ENCODE assay signal across 14 cellular contexts in the genomic region with DNA sequence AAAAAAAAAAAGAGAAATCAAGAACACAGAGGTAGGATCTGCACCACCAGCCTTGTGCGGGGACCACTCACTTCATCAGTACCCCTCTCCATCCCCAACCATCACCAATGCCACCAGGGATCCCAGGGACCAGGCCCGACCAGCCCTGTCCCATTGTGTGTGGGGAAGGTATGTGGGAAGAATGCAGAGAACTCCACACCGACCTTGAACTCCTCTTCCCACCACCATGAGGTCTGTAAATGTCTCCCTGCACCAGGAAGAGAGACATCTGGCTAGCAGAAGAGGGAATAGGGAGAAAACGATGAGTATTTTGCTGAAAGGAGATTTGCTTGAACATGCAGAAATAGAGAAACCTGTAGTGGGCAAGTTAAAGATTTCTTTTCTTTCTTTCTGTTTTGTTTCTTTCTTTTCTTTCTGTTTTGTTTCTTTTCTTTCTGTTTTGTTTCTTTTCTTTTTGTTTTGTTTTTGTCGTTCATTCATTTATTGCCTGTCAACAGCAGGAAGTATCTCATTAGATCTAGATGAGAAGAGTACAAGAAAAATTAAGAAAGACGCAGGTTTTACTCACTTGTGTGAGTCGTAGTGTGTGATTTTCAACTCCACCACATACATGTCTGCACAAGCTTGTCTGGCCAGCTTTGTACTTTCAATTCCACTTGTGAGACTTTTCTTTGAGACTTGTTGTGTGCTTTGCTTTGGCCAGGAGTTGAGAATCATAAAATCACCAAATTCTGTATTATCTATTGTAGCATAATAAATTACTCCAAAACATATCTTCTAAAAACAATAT.
DNase-seq lines count a peak whose midpoint lies in the region; ATAC-seq and TF ChIP-seq lines count a peak whose summit lies in the region.
"Had no signal": no experiment of that assay in that cellular context is flagged by ENCODE, and none has a peak within 500 bp of the region (broad histone marks: within the 10 kb centered on the region; RNA-seq: fewer than 3 reads in every experiment).

No MANE protein-coding gene starts in this region.

- ATAC-seq in activated T-cell treated with anti-CD3 and anti-CD28 coated beads, Interleukin-2, amount 50 U/mL, for 72 hours (replicated peaks in 1 of 2): peak; percentile 66 to 74

- 91% methylated on average over 7 of the region's 7 CpGs for WGBS in thymus

- no peaks in the 10 kb centered on the region for H3K36me3 Mint-ChIP-seq in activated T-cell treated with anti-CD3 and anti-CD28 coated beads, Interleukin-2, amount 50 U/mL, for 72 hours (ENCODE audit: insufficient read depth in 2 of 2)
- no peaks in the 10 kb centered on the region for H3K36me3 Mint-ChIP-seq in T-helper 1 cell treated with Interleukin-12 subunit alpha and Interleukin-12 subunit beta and Interleukin-4 antibody, amounts not matched to agents 30 μg/mL and 1 μg/mL, for 36 hours (ENCODE audit: low read depth)

- TF ChIP-seq CTCF in coronary artery (IDR thresholded peaks at IDR 0.05): no peak

- H3K27me3 ChIP-seq in thymus (ENCODE audit: control insufficient read depth, insufficient read depth): no peaks in the 10 kb centered on the region
- H3K27me3 ChIP-seq: brain microvascular endothelial cell had no signal

- peaks cover 27% of the 10 kb centered on the region for H3K4me1 Mint-ChIP-seq in activated T-cell treated with anti-CD3 and anti-CD28 coated beads, Interleukin-2, amount 50 U/mL, for 72 hours (ENCODE audit: low read depth)
- H3K4me1 Mint-ChIP-seq in T-helper 1 cell treated with Interleukin-12 subunit alpha and Interleukin-12 subunit beta and Interleukin-4 antibody, amounts not matched to agents 30 μg/mL and 1 μg/mL, for 36 hours (ENCODE audit: low read depth): peaks cover 12% of the 10 kb centered on the region

- peak overlapping the region; percentile 9 for H3K27ac Mint-ChIP-seq in activated T-cell treated with anti-CD3 and anti-CD28 coated beads, Interleukin-2, amount 50 U/mL, for 72 hours
- peak overlapping the region; percentile 22 for H3K27ac Mint-ChIP-seq in T-helper 1 cell treated with Interleukin-12 subunit alpha and Interleukin-12 subunit beta and Interleukin-4 antibody, amounts not matched to agents 30 μg/mL and 1 μg/mL, for 36 hours
- H3K27ac Mint-ChIP-seq: activated T-cell treated with anti-CD3 and anti-CD28 coated beads, Interleukin-2, amount 50 U/mL, for 24 hours had no signal

- no peaks in the 10 kb centered on the region for H3K9me3 ChIP-seq in thymus (ENCODE audit: control insufficient read depth)

- peaks cover 4% of the 10 kb centered on the region for H3K27me3 Mint-ChIP-seq in activated T-cell treated with anti-CD3 and anti-CD28 coated beads, Interleukin-2, amount 50 U/mL, for 72 hours (ENCODE audit: low read depth)
- H3K27me3 Mint-ChIP-seq in T-helper 1 cell treated with Interleukin-12 subunit alpha and Interleukin-12 subunit beta and Interleukin-4 antibody, amounts not matched to agents 30 μg/mL and 1 μg/mL, for 36 hours (ENCODE audit: low read depth): peaks cover 6% of the 10 kb centered on the region
- H3K27me3 Mint-ChIP-seq: activated T-cell treated with anti-CD3 and anti-CD28 coated beads, Interleukin-2, amount 50 U/mL, for 24 hours had no signal

- no peak for DNase-seq in activated T-cell treated with anti-CD3 and anti-CD28 coated beads, Interleukin-2, amount 50 U/mL, for 72 hours
- no peak for DNase-seq in activated T-cell treated with anti-CD3 and anti-CD28 coated beads, Interleukin-2, amount 50 U/mL, for 48 hours
- DNase-seq in fibroblast of peridontal ligament (ENCODE audit: extremely low read depth): peak; percentile 41
- DNase-seq in substantia nigra (lab: John Stamatoyannopoulos, UW): no peak
- no peak for DNase-seq in HPDE6-E6E7 (ENCODE audit: extremely low spot score)
- DNase-seq in coronary artery (ENCODE audit: low spot score): no peak
- DNase-seq: activated T-cell treated with anti-CD3 and anti-CD28 coated beads, Interleukin-2, amount 50 U/mL, for 24 hours; brain microvascular endothelial cell; DMS79; NCI-H146; NCI-H69 had no signal

- H3K4me3 Mint-ChIP-seq in activated T-cell treated with anti-CD3 and anti-CD28 coated beads, Interleukin-2, amount 50 U/mL, for 72 hours: peak overlapping the region; percentile 2 to 4
- H3K4me3 Mint-ChIP-seq in T-helper 1 cell treated with Interleukin-12 subunit alpha and Interleukin-12 subunit beta and Interleukin-4 antibody, amounts not matched to agents 30 μg/mL and 1 μg/mL, for 36 hours: peak overlapping the region; percentile 23
- H3K4me3 Mint-ChIP-seq: activated T-cell treated with anti-CD3 and anti-CD28 coated beads, Interleukin-2, amount 50 U/mL, for 24 hours had no signal

- H3K4me3 ChIP-seq in thymus (ENCODE audit: low read length) (no peak overlapping the region), coronary artery (no peak overlapping the region)
- H3K4me3 ChIP-seq: lung had no signal

- H3K9me3 Mint-ChIP-seq in activated T-cell treated with anti-CD3 and anti-CD28 coated beads, Interleukin-2, amount 50 U/mL, for 72 hours: no peaks in the 10 kb centered on the region
- H3K9me3 Mint-ChIP-seq in T-helper 1 cell treated with Interleukin-12 subunit alpha and Interleukin-12 subunit beta and Interleukin-4 antibody, amounts not matched to agents 30 μg/mL and 1 μg/mL, for 36 hours: no peaks in the 10 kb centered on the region
- H3K9me3 Mint-ChIP-seq: activated T-cell treated with anti-CD3 and anti-CD28 coated beads, Interleukin-2, amount 50 U/mL, for 24 hours had no signal

- no peaks in the 10 kb centered on the region for H3K36me3 ChIP-seq in thymus (ENCODE audit: control insufficient read depth, insufficient read depth)
- H3K36me3 ChIP-seq: brain microvascular endothelial cell had no signal

- H3K4me1 ChIP-seq in thymus (ENCODE audit: control insufficient read depth, insufficient read depth, low read length): peaks cover 16% of the 10 kb centered on the region

- peak overlapping the region; percentile 76 for H3K27ac ChIP-seq in thymus (ENCODE audit: low read depth)
- no peak overlapping the region for H3K27ac ChIP-seq in substantia nigra (ENCODE audit: low read depth, low read length, poor library complexity, severe bottlenecking)
- H3K27ac ChIP-seq in coronary artery: no peak overlapping the region
- H3K27ac ChIP-seq: brain microvascular endothelial cell had no signal
